15 cellular contexts compared by ENCODE assay signal in genomic region chr10:18561861-18562551, GRCh38.
A peak's percentile ranks its signal among the peaks of the same experiment; 100 is the strongest.
DNase-seq lines count a peak whose midpoint lies in the region; ATAC-seq, FAIRE-seq and TF ChIP-seq lines count a peak whose summit lies in the region.
"Had no signal": no experiment of that assay in that cellular context is flagged by ENCODE, and none has a peak within 500 bp of the region (broad histone marks: within the 10 kb centered on the region; RNA-seq: fewer than 3 reads in every experiment).

No MANE protein-coding gene starts in this region.

- H2AFZ ChIP-seq in HepG2 (ENCODE audit: low read length), result no peak overlapping the region

- TF ChIP-seq CTCF in HepG2 (CRISPR knock-in tag; IDR thresholded peaks at IDR 0.05) (no peak), right lobe of liver (IDR thresholded peaks at IDR 0.05) (no peak)

- in situ Hi-C loops in HepG2 (cut with HindIII; ENCODE audit: extremely low pct_ligation_motif_present, low pct_unique_long_range_greater_than_20kb), result no loop called here

- H3K9ac ChIP-seq in HepG2 (ENCODE audit: insufficient read depth, low read depth, low read length), result no peak overlapping the region
- H3K9ac ChIP-seq: BLaER1 treated with 17β-estradiol and CSF1 and Interleukin-3, amounts not matched to agents 10 nM and 100 nM had no signal

- H3K4me2 ChIP-seq in HepG2 (ENCODE audit: low read depth, low read length), result no peak overlapping the region
- H3K4me2 ChIP-seq: BLaER1 treated with 17β-estradiol and CSF1 and Interleukin-3, amounts not matched to agents 10 nM and 100 nM had no signal

- H3K27me3 ChIP-seq in HepG2 (ENCODE audit: control insufficient read depth in 1 of 2, insufficient read depth in 2 of 2, low read length in 2 of 2) (no peaks in the 10 kb centered on the region), right lobe of liver (no peaks in the 10 kb centered on the region)
- H3K27me3 ChIP-seq: BLaER1 treated with 17β-estradiol and CSF1 and Interleukin-3, amounts not matched to agents 10 nM and 100 nM had no signal

- FAIRE-seq in HepG2 (lab: Jason Lieb, UNC), result no peak
- FAIRE-seq: GM12891 had no signal

- no peak overlapping the region for H3K27ac ChIP-seq in HepG2 (ENCODE audit: extremely low read length, insufficient read depth, low read length)
- H3K27ac ChIP-seq in right lobe of liver, result no peak overlapping the region
- H3K27ac ChIP-seq in mesodermal cell (ENCODE audit: low read depth, low read length, severe bottlenecking), result peak overlapping the region; percentile 20
- H3K27ac ChIP-seq: BLaER1 treated with 17β-estradiol and CSF1 and Interleukin-3, amounts not matched to agents 10 nM and 100 nM; HL-60 had no signal

- ATAC-seq in HepG2 (no peak), right lobe of liver (no peak)
- ATAC-seq: HCT116 had no signal

- TF ChIP-seq EP300 in HepG2 (IDR thresholded peaks at IDR 0.05; ENCODE audit: low read depth in 2 of 2, low read length in 2 of 2) (no peak), HepG2 (CRISPR knock-in tag; IDR thresholded peaks at IDR 0.05; ENCODE audit: borderline replicate concordance) (no peak)

- POLR2A ChIA-PET in HepG2 (lab: Yijun Ruan, JAX), result no interaction called here

- H4K20me1 ChIP-seq in HepG2 (ENCODE audit: insufficient read depth, low read length), result no peaks in the 10 kb centered on the region
- H4K20me1 ChIP-seq: BLaER1 treated with 17β-estradiol and CSF1 and Interleukin-3, amounts not matched to agents 10 nM and 100 nM had no signal

- BruUV-seq in HepG2 (replicated peaks; lab: Mats Ljungman, UMichigan), result no TSS peak

- H3K79me2 ChIP-seq in HepG2 (ENCODE audit: insufficient read depth, low read length), result no peaks in the 10 kb centered on the region

- DNase-seq in HepG2 (ENCODE audit: low spot score) (no peak), right lobe of liver (no peak), amniotic epithelial cell (ENCODE audit: low read depth) (peak; percentile 5), superior temporal gyrus (ENCODE audit: extremely low spot score) (no peak)
- DNase-seq in central memory CD4-positive, alpha-beta T cell, result no peak
- no peak for DNase-seq in stimulated activated naive CD4-positive, alpha-beta T cell (lab: John Stamatoyannopoulos, UW)
- DNase-seq: 8988T; CD4-positive, CD25-positive, alpha-beta regulatory T cell; DMS79; KG1 had no signal

- WGBS in HepG2 (ENCODE audit: low lambda C conversion rate), result 97% methylated on average over 8 of the region's 8 CpGs
- 91% methylated on average over 8 of the region's 8 CpGs for WGBS in right lobe of liver (ENCODE audit: insufficient coverage, low coverage, low lambda C conversion rate, missing lambda C conversion rate)
- WGBS in mesodermal cell (ENCODE audit: insufficient coverage in 2 of 2), 2 experiments, result 89 to 95% methylated on average over 8 of the region's 8 CpGs

- intact Hi-C loops in HepG2 (cut with micrococcal nuclease; ENCODE audit: unreplicated experiment), result no loop called here
- intact Hi-C loops in right lobe of liver (cut with DNase I), result no loop called here

- H3K36me3 ChIP-seq in HepG2 (replicated peaks in 1 of 2; ENCODE audit: control insufficient read depth in 1 of 2, insufficient read depth in 2 of 2, low read length in 2 of 2) (peaks cover 0 to 17% of the 10 kb centered on the region in 2 experiments; a peak in 3 of 5 replicates), right lobe of liver (peaks cover 0 to 20% (median 3%) of the 10 kb centered on the region in 4 donors), mesodermal cell (ENCODE audit: control insufficient read depth, insufficient read depth, low read length) (peaks cover 24% of the 10 kb centered on the region)

- no peak for TF ChIP-seq POLR2A in HepG2 (IDR thresholded peaks at IDR 0.05; ENCODE audit: insufficient read depth in 1 of 2, low read depth in 2 of 2, low read length in 2 of 2)
- no peak for TF ChIP-seq POLR2A in right lobe of liver (IDR thresholded peaks at IDR 0.05)

- peaks cover 94% of the 10 kb centered on the region for H3K9me3 ChIP-seq in HepG2 (ENCODE audit: low read length)
- H3K9me3 ChIP-seq in right lobe of liver, result no peaks in the 10 kb centered on the region
- peaks cover 64% of the 10 kb centered on the region for H3K9me3 ChIP-seq in mesodermal cell (ENCODE audit: control insufficient read depth, low read length)

- H3K4me3 ChIP-seq in HepG2 (replicated peaks in 1 of 3; ENCODE audit: insufficient read depth in 1 of 3, low read depth in 2 of 3, low read length in 3 of 3), result no peak overlapping the region
- H3K4me3 ChIP-seq in right lobe of liver, result no peak overlapping the region
- H3K4me3 ChIP-seq in mesodermal cell (ENCODE audit: extremely low read depth, insufficient read depth, low read length, poor library complexity, severe bottlenecking), result no peak overlapping the region
- H3K4me3 ChIP-seq: BLaER1 treated with 17β-estradiol and CSF1 and Interleukin-3, amounts not matched to agents 10 nM and 100 nM had no signal

- H3K4me1 ChIP-seq in HepG2 (ENCODE audit: insufficient read depth, low read length) (no peaks in the 10 kb centered on the region), right lobe of liver (no peaks in the 10 kb centered on the region), mesodermal cell (ENCODE audit: control insufficient read depth, insufficient read depth, low read length, poor library complexity, severe bottlenecking) (no peaks in the 10 kb centered on the region)
- H3K4me1 ChIP-seq: BLaER1 treated with 17β-estradiol and CSF1 and Interleukin-3, amounts not matched to agents 10 nM and 100 nM had no signal

- CTCF ChIA-PET in HepG2 (lab: Yijun Ruan, JAX; ENCODE audit: low intra/inter-chr PET ratio, low total read pairs), result no interaction called here

- TF ChIP-seq RAD21 in HepG2 (CRISPR knock-in tag; IDR thresholded peaks at IDR 0.05), result no peak

TF ChIP-seq in HepG2, 621 proteins besides CTCF, POLR2A, EP300 and RAD21:
- peak; percentile 79; the same call in 1 of the 2 replicates for TF ChIP-seq PRDM15 (CRISPR knock-in tag; IDR thresholded peaks at IDR 0.05)
- no peak for TF ChIP-seq ZNF331 (CRISPR knock-in tag; IDR thresholded peaks at IDR 0.05)
